1 cellular context compared by ENCODE assay signal in genomic region chr19:35166100-35167063, GRCh38.
A peak's percentile ranks its signal among the peaks of the same experiment; 100 is the strongest.
TF ChIP-seq lines count a peak whose summit lies in the region.

No MANE protein-coding gene starts in this region.

TF ChIP-seq in K562, 482 proteins besides CTCF, POLR2A, EP300 and RAD21 (continued from another document):
- TF ChIP-seq, protein P1, sequence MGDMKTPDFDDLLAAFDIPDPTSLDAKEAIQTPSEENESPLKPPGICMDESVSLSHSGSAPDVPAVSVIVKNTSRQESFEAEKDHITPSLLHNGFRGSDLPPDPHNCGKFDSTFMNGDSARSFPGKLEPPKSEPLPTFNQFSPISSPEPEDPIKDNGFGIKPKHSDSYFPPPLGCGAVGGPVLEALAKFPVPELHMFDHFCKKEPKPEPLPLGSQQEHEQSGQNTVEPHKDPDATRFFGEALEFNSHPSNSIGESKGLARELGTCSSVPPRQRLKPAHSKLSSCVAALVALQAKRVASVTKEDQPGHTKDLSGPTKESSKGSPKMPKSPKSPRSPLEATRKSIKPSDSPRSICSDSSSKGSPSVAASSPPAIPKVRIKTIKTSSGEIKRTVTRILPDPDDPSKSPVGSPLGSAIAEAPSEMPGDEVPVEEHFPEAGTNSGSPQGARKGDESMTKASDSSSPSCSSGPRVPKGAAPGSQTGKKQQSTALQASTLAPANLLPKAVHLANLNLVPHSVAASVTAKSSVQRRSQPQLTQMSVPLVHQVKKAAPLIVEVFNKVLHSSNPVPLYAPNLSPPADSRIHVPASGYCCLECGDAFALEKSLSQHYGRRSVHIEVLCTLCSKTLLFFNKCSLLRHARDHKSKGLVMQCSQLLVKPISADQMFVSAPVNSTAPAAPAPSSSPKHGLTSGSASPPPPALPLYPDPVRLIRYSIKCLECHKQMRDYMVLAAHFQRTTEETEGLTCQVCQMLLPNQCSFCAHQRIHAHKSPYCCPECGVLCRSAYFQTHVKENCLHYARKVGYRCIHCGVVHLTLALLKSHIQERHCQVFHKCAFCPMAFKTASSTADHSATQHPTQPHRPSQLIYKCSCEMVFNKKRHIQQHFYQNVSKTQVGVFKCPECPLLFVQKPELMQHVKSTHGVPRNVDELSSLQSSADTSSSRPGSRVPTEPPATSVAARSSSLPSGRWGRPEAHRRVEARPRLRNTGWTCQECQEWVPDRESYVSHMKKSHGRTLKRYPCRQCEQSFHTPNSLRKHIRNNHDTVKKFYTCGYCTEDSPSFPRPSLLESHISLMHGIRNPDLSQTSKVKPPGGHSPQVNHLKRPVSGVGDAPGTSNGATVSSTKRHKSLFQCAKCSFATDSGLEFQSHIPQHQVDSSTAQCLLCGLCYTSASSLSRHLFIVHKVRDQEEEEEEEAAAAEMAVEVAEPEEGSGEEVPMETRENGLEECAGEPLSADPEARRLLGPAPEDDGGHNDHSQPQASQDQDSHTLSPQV (IDR thresholded peaks at IDR 0.05), result peak; percentile 83
- TF ChIP-seq, protein P2, sequence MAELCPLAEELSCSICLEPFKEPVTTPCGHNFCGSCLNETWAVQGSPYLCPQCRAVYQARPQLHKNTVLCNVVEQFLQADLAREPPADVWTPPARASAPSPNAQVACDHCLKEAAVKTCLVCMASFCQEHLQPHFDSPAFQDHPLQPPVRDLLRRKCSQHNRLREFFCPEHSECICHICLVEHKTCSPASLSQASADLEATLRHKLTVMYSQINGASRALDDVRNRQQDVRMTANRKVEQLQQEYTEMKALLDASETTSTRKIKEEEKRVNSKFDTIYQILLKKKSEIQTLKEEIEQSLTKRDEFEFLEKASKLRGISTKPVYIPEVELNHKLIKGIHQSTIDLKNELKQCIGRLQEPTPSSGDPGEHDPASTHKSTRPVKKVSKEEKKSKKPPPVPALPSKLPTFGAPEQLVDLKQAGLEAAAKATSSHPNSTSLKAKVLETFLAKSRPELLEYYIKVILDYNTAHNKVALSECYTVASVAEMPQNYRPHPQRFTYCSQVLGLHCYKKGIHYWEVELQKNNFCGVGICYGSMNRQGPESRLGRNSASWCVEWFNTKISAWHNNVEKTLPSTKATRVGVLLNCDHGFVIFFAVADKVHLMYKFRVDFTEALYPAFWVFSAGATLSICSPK (IDR thresholded peaks at IDR 0.05; ENCODE audit: borderline replicate concordance), result no peak
- peak; percentile 33; the same call in 1 of the 2 replicates for TF ChIP-seq ZNF239 (CRISPR knock-in tag; IDR thresholded peaks at IDR 0.05)
- peak; percentile 77 for TF ChIP-seq SMARCA4 (IDR thresholded peaks at IDR 0.05)
- peak in 1 of 2 experiments; percentile 37; a peak in 1 of 4 replicates for TF ChIP-seq RCOR1 (IDR thresholded peaks at IDR 0.05; ENCODE audit: borderline replicate concordance in 1 of 2, low read depth in 2 of 2, low read length in 2 of 2)
- no peak for TF ChIP-seq XRCC4 (IDR thresholded peaks at IDR 0.05; ENCODE audit: extremely low read depth, insufficient read depth, insufficient read length)
- no peak for TF ChIP-seq ZNF282 (CRISPR knock-in tag; IDR thresholded peaks at IDR 0.05)
- TF ChIP-seq KDM1A (IDR thresholded peaks at IDR 0.05), result peak; percentile 60 to 67; a peak in 3 of 4 replicates
- TF ChIP-seq SAP30 (IDR thresholded peaks at IDR 0.05; ENCODE audit: borderline replicate concordance, insufficient read depth, low read depth, low read length, poor library complexity, severe bottlenecking), result peak; percentile 18
- peak; percentile 12 for TF ChIP-seq DACH1 (IDR thresholded peaks at IDR 0.05; ENCODE audit: partially characterized antibody)
- peak; percentile 50; the same call in 1 of the 2 replicates for TF ChIP-seq LEF1 (IDR thresholded peaks at IDR 0.05)
- peak; percentile 39; the same call in 1 of the 2 replicates for TF ChIP-seq CC2D1A (IDR thresholded peaks at IDR 0.05)
- no peak for TF ChIP-seq ZNF165 (CRISPR knock-in tag; IDR thresholded peaks at IDR 0.05; ENCODE audit: borderline replicate concordance)
- TF ChIP-seq IFI16 (CRISPR knock-in tag; IDR thresholded peaks at IDR 0.05), result no peak
- TF ChIP-seq EHMT2 (IDR thresholded peaks at IDR 0.05), result peak; percentile 18; the same call in 1 of the 2 replicates
TF ChIP-seq in K562: peak in this region for 98.
